33 cellular contexts compared by ENCODE assay signal in the genomic region with DNA sequence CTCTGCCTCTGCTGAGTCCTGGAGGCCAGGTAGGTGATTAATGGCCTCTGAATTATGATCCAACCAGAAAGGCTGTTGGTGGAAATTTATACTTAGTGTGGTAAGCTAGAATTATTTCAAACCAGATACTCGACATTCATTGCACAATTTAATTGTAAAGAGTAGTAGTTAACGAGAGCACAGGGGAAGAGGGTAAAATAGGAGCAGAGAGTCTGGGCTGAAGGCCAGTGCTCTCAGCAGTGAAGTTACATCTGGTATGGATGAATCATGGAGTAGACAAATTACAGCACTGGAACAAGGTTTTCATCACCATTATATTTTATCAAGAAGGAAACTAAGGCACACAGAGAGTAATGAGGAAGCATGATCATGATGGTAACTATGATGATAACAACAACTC.
DNase-seq lines count a peak whose midpoint lies in the region; ATAC-seq and TF ChIP-seq lines count a peak whose summit lies in the region.
"Had no signal": no experiment of that assay in that cellular context is flagged by ENCODE, and none has a peak within 500 bp of the region (broad histone marks: within the 10 kb centered on the region; RNA-seq: fewer than 3 reads in every experiment).

No MANE protein-coding gene starts in this region.

- no peaks in the 10 kb centered on the region for H3K79me1 ChIP-seq in neuronal stem cell (ENCODE audit: low read depth, low read length)

- DNase-seq in EH (ENCODE audit: low read depth), result peak; percentile 86
- peak; percentile 34 for DNase-seq in MG63
- peak; percentile 83 for DNase-seq in choroid plexus epithelial cell (ENCODE audit: low read depth)
- peak; percentile 5 for DNase-seq in myocyte (ENCODE audit: low read depth)
- DNase-seq in osteocyte (ENCODE audit: extremely low spot score, unreplicated experiment), result no peak
- no peak for DNase-seq in neuronal stem cell (ENCODE audit: low spot score)
- DNase-seq in dedifferentiated amniotic fluid mesenchymal stem cell (ENCODE audit: extremely low spot score), result no peak
- no peak for DNase-seq in heart right ventricle
- DNase-seq: activated CD4-positive, alpha-beta memory T cell treated with anti-CD3 and anti-CD28 coated beads, Interleukin-2, amount 10 ng/mL, durations not matched to agents 7 days and 5 days; activated CD4-positive, alpha-beta T cell treated with anti-CD3 and anti-CD28 coated beads for 1 hour; activated CD8-positive, alpha-beta memory T cell treated with anti-CD3 and anti-CD28 coated beads, Interleukin-2, amount 50 U/mL, for 48 hours; AML-193; CD8-positive, alpha-beta T cell; colonic mucosa; DMS153; effector memory CD8-positive, alpha-beta T cell; left lung; mesendoderm; NCI-H1105; NCI-H1930; NCI-H345; NCI-H82; nucleus accumbens; SK-N-SH; small intestine; thyroid gland had no signal

- H3K36me3 ChIP-seq in MG63 (no peaks in the 10 kb centered on the region), neuronal stem cell (replicated peaks in 1 of 2; ENCODE audit: control insufficient read depth in 2 of 2, insufficient read depth in 2 of 2, low read length in 2 of 2) (no peaks in the 10 kb centered on the region), heart right ventricle (no peaks in the 10 kb centered on the region)
- H3K36me3 ChIP-seq: colonic mucosa, HAP-1, left lung, thyroid gland, vagina had no signal

- no peak overlapping the region for H3K4me3 Mint-ChIP-seq in osteocyte (ENCODE audit: unreplicated experiment)
- H3K4me3 Mint-ChIP-seq: activated CD4-positive, alpha-beta memory T cell treated with anti-CD3 and anti-CD28 coated beads, Interleukin-2, amount 10 ng/mL, durations not matched to agents 7 days and 5 days; activated naive CD8-positive, alpha-beta T cell; activated T-helper 17 cell treated with anti-CD3 and anti-CD28 coated beads, Interleukin-2, amount 50 U/mL, for 72 hours; brain; CD8-positive, alpha-beta T cell; effector memory CD8-positive, alpha-beta T cell; stimulated activated naive CD8-positive, alpha-beta T cell treated with anti-CD3 and anti-CD28 coated beads, Interleukin-15, Interleukin-2, amounts not matched to agents 100 ng/mL and 50 ng/mL, for 24 hours; T-helper 1 cell treated with Interleukin-12 subunit alpha and Interleukin-12 subunit beta and Interleukin-4 antibody, amounts not matched to agents 30 μg/mL and 1 μg/mL, for 36 hours had no signal

- H3K18ac ChIP-seq in neuronal stem cell (ENCODE audit: low read length), result no peak overlapping the region

- no peak for TF ChIP-seq CTCF in choroid plexus epithelial cell (conservative IDR thresholded peaks at IDR 0.05; ENCODE audit: low read depth, low read length)
- TF ChIP-seq CTCF in osteocyte (IDR thresholded peaks at IDR 0.05), result no peak
- no peak for TF ChIP-seq CTCF in heart right ventricle (IDR thresholded peaks at IDR 0.05)

- H3K14ac ChIP-seq in neuronal stem cell (ENCODE audit: low read length), result no peak overlapping the region

- no peak overlapping the region for H4K8ac ChIP-seq in neuronal stem cell (ENCODE audit: low read depth, low read length)

- no peak overlapping the region for H3K23ac ChIP-seq in neuronal stem cell (ENCODE audit: low read depth, low read length, poor library complexity)

- no peak overlapping the region for H3K9ac ChIP-seq in neuronal stem cell (ENCODE audit: low read depth, low read length, poor library complexity)
- H3K9ac ChIP-seq: SK-N-SH had no signal

- no peak overlapping the region for H2BK15ac ChIP-seq in neuronal stem cell (ENCODE audit: low read length)

- WGBS in neuronal stem cell (ENCODE audit: extremely low coverage in 2 of 2, insufficient read length in 2 of 2, insufficient replicate concordance in 1 of 2), 2 donors, result no CpG with 5 or more reads among the region's 2 CpGs
- 62 to 73% methylated on average over 2 of the region's 2 CpGs for WGBS in heart right ventricle, 2 donors

- H3K4me1 ChIP-seq in neuronal stem cell (ENCODE audit: control insufficient read depth in 2 of 2, insufficient read depth in 1 of 2, low read depth in 1 of 2, low read length in 2 of 2), result no peaks in the 10 kb centered on the region
- H3K4me1 ChIP-seq in heart right ventricle, result no peaks in the 10 kb centered on the region
- H3K4me1 ChIP-seq: colonic mucosa, HAP-1, left lung, thyroid gland, vagina had no signal

- H3K4ac ChIP-seq in neuronal stem cell (ENCODE audit: low read length), result no peak overlapping the region

- H3K27ac ChIP-seq in neuronal stem cell (replicated peaks; ENCODE audit: low read length) (no peak overlapping the region), heart right ventricle (no peak overlapping the region)
- H3K27ac ChIP-seq: colonic mucosa, left lung, thyroid gland, vagina had no signal

- no peak overlapping the region for H2AK5ac ChIP-seq in neuronal stem cell (ENCODE audit: low read depth, low read length)

- no peak overlapping the region for H3K4me2 ChIP-seq in neuronal stem cell (ENCODE audit: insufficient read depth, low read length, poor library complexity, severe bottlenecking)
- H3K4me2 ChIP-seq: SK-N-SH had no signal

- H2BK5ac ChIP-seq in neuronal stem cell (ENCODE audit: low read length), result no peak overlapping the region

- no peak overlapping the region for H4K91ac ChIP-seq in neuronal stem cell (ENCODE audit: low read depth, low read length, poor library complexity)

- no peak for ATAC-seq in heart right ventricle
- ATAC-seq: activated T-helper 17 cell treated with anti-CD3 and anti-CD28 coated beads, Interleukin-2, amount 50 U/mL, for 72 hours; CD8-positive, alpha-beta T cell; effector memory CD8-positive, alpha-beta T cell; left lung had no signal

- no peak overlapping the region for H2BK120ac ChIP-seq in neuronal stem cell (ENCODE audit: low read depth, low read length)

- no peak overlapping the region for H2AFZ ChIP-seq in neuronal stem cell (ENCODE audit: low read length)

- no peaks in the 10 kb centered on the region for H3K4me1 Mint-ChIP-seq in osteocyte (ENCODE audit: unreplicated experiment)
- H3K4me1 Mint-ChIP-seq: activated CD4-positive, alpha-beta memory T cell treated with anti-CD3 and anti-CD28 coated beads, Interleukin-2, amount 10 ng/mL, durations not matched to agents 7 days and 5 days; activated T-helper 17 cell treated with anti-CD3 and anti-CD28 coated beads, Interleukin-2, amount 50 U/mL, for 72 hours; brain had no signal

- H2BK12ac ChIP-seq in neuronal stem cell (ENCODE audit: low read length), result no peak overlapping the region

- no peaks in the 10 kb centered on the region for H3K36me3 Mint-ChIP-seq in osteocyte (ENCODE audit: unreplicated experiment)
- H3K36me3 Mint-ChIP-seq: activated naive CD8-positive, alpha-beta T cell; brain; CD8-positive, alpha-beta T cell had no signal

- no peak overlapping the region for H3K4me3 ChIP-seq in MG63
- no peak overlapping the region for H3K4me3 ChIP-seq in choroid plexus epithelial cell (ENCODE audit: low read depth, low read length)
- H3K4me3 ChIP-seq in neuronal stem cell (ENCODE audit: low read length in 2 of 2), result no peak overlapping the region
- H3K4me3 ChIP-seq in heart right ventricle, result no peak overlapping the region
- H3K4me3 ChIP-seq: colonic mucosa, HAP-1, left lung, thyroid gland, vagina had no signal

- H3K27me3 Mint-ChIP-seq in osteocyte (ENCODE audit: unreplicated experiment), result peaks cover 6% of the 10 kb centered on the region
- H3K27me3 Mint-ChIP-seq: activated naive CD8-positive, alpha-beta T cell had no signal

- H3K27ac Mint-ChIP-seq in osteocyte (ENCODE audit: unreplicated experiment), result no peak overlapping the region
- H3K27ac Mint-ChIP-seq: activated CD4-positive, alpha-beta memory T cell treated with anti-CD3 and anti-CD28 coated beads, Interleukin-2, amount 10 ng/mL, durations not matched to agents 7 days and 5 days; activated naive CD8-positive, alpha-beta T cell; activated T-helper 17 cell treated with anti-CD3 and anti-CD28 coated beads, Interleukin-2, amount 50 U/mL, for 72 hours; brain; CD8-positive, alpha-beta T cell; effector memory CD8-positive, alpha-beta T cell; stimulated activated naive CD8-positive, alpha-beta T cell treated with anti-CD3 and anti-CD28 coated beads, Interleukin-15, Interleukin-2, amounts not matched to agents 100 ng/mL and 50 ng/mL, for 24 hours; T-helper 1 cell treated with Interleukin-12 subunit alpha and Interleukin-12 subunit beta and Interleukin-4 antibody, amounts not matched to agents 30 μg/mL and 1 μg/mL, for 36 hours had no signal

- H3K27me3 ChIP-seq in MG63 (no peaks in the 10 kb centered on the region), neuronal stem cell (ENCODE audit: control insufficient read depth in 3 of 3, insufficient read depth in 3 of 3, low read depth in 1 of 3, low read length in 3 of 3) (no peaks in the 10 kb centered on the region), heart right ventricle (peaks cover 0 to 3% (median 0%) of the 10 kb centered on the region in 7 donors)
- H3K27me3 ChIP-seq: left lung, thyroid gland, vagina had no signal

- peaks cover 14% of the 10 kb centered on the region for H3K9me3 Mint-ChIP-seq in osteocyte (ENCODE audit: unreplicated experiment)
- H3K9me3 Mint-ChIP-seq: activated CD4-positive, alpha-beta memory T cell treated with anti-CD3 and anti-CD28 coated beads, Interleukin-2, amount 10 ng/mL, durations not matched to agents 7 days and 5 days; CD8-positive, alpha-beta T cell; effector memory CD8-positive, alpha-beta T cell; stimulated activated naive CD8-positive, alpha-beta T cell treated with anti-CD3 and anti-CD28 coated beads, Interleukin-15, Interleukin-2, amounts not matched to agents 100 ng/mL and 50 ng/mL, for 24 hours had no signal

- intact Hi-C loops in heart right ventricle (cut with DNase I), result no loop called here

- no peaks in the 10 kb centered on the region; the same call in 1 of the 2 replicates for H3K9me3 ChIP-seq in MG63
- no peaks in the 10 kb centered on the region for H3K9me3 ChIP-seq in neuronal stem cell (replicated peaks in 1 of 2; ENCODE audit: control insufficient read depth in 2 of 2, insufficient read depth in 1 of 2, low read depth in 1 of 2, low read length in 2 of 2)
- peaks cover 0 to 4% (median 0%) of the 10 kb centered on the region in 11 donors for H3K9me3 ChIP-seq in heart right ventricle
- H3K9me3 ChIP-seq: colonic mucosa, HAP-1, left lung, SK-N-SH, thyroid gland, vagina had no signal

Comparison
In these comparisons a context has a peak if more than half of its experiments do, and no peak if none do; other contexts are left out.
1. DNase-seq: peak in EH (single experiment), MG63 (single experiment), choroid plexus epithelial cell (single experiment) and myocyte (single experiment); none in osteocyte (single experiment), neuronal stem cell (single experiment), dedifferentiated amniotic fluid mesenchymal stem cell (single experiment) and heart right ventricle (0 of 2).